Comparison of ENCODE assay signal across 18 cellular contexts in genomic region chr16:30087181-30087898, GRCh38. TPM values are rescaled to one million over a fixed set of nuclear protein-coding genes. Genes with fewer than 3 reads are reported as not detected.
DNase-seq lines count a peak whose midpoint lies in the region; ATAC-seq, FAIRE-seq and TF ChIP-seq lines count a peak whose summit lies in the region.
"Had no signal": no experiment of that assay in that cellular context is flagged by ENCODE, and none has a peak within 500 bp of the region (broad histone marks: within the 10 kb centered on the region; RNA-seq: fewer than 3 reads in every experiment).

No MANE protein-coding gene starts in this region.

- no peak for DNase-seq in activated T-cell treated with anti-CD3 and anti-CD28 coated beads, Interleukin-2, amount 50 U/mL, for 24 hours
- no peak for DNase-seq in activated T-cell treated with anti-CD3 and anti-CD28 coated beads, Interleukin-2, amount 50 U/mL, for 1 hour
- peak; percentile 66 for DNase-seq in NOMO-1 treated with DMSO at 0.1 percent for 48 hours (lab: John Stamatoyannopoulos, UW; ENCODE audit: unreplicated experiment)
- DNase-seq in bronchial epithelial cell (ENCODE audit: low read depth), result no peak
- DNase-seq in stimulated activated effector memory CD8-positive, alpha-beta T cell treated with anti-CD3 and anti-CD28 coated beads, Interleukin-12 subunit alpha, Interleukin-12 subunit beta, amount 100 ng/mL, for 72 hours (ENCODE audit: low spot score in 2 of 2), result no peak
- no peak for DNase-seq in DMS114 treated with DMSO at 0.1 percent for 48 hours (lab: John Stamatoyannopoulos, UW; ENCODE audit: unreplicated experiment)
- DNase-seq in DMS79 (lab: John Stamatoyannopoulos, UW), result no peak
- DNase-seq: activated CD8-positive, alpha-beta memory T cell treated with anti-CD3 and anti-CD28 coated beads for 24 hours; activated naive CD4-positive, alpha-beta T cell treated with Interleukin-2 at 50 U/mL for 16 hours; foreskin fibroblast; GM23248; IMR-90; NCI-H2227 treated with DMSO at 0.1 percent for 48 hours; occipital lobe; stimulated activated naive CD4-positive, alpha-beta T cell treated with Interleukin-2 at 50 U/mL for 16 hours; uterus had no signal

- no peak for TF ChIP-seq CTCF in bronchial epithelial cell (IDR thresholded peaks at IDR 0.05; ENCODE audit: insufficient read depth, low read length, severe bottlenecking)

- ATAC-seq in stimulated activated effector memory CD8-positive, alpha-beta T cell treated with anti-CD3 and anti-CD28 coated beads, Interleukin-12 subunit alpha, Interleukin-12 subunit beta, amount 100 ng/mL, for 72 hours, result no peak
- ATAC-seq in HG03571 (IDR thresholded peaks at IDR 0.05; ENCODE audit: unreplicated experiment), result no peak

- FAIRE-seq in bronchial epithelial cell (lab: Jason Lieb, UNC), result peak; percentile 32

- peaks cover 52% of the 10 kb centered on the region for H3K36me3 Mint-ChIP-seq in activated T-cell treated with anti-CD3 and anti-CD28 coated beads, Interleukin-2, amount 50 U/mL, for 24 hours (ENCODE audit: low read depth)
- peaks cover 51% of the 10 kb centered on the region for H3K36me3 Mint-ChIP-seq in stimulated activated effector memory CD8-positive, alpha-beta T cell treated with anti-CD3 and anti-CD28 coated beads, Interleukin-12 subunit alpha, Interleukin-12 subunit beta, amount 100 ng/mL, for 72 hours

- peak overlapping the region; percentile 41 for H3K27ac Mint-ChIP-seq in activated T-cell treated with anti-CD3 and anti-CD28 coated beads, Interleukin-2, amount 50 U/mL, for 24 hours
- H3K27ac Mint-ChIP-seq in stimulated activated effector memory CD8-positive, alpha-beta T cell treated with anti-CD3 and anti-CD28 coated beads, Interleukin-12 subunit alpha, Interleukin-12 subunit beta, amount 100 ng/mL, for 72 hours, result peak overlapping the region; percentile 73

- no peak overlapping the region for H3K4me3 ChIP-seq in bronchial epithelial cell (ENCODE audit: low read depth, low read length)
- H3K4me3 ChIP-seq: cardiac muscle cell, GM23248, uterus had no signal

- no peaks in the 10 kb centered on the region for H3K27me3 Mint-ChIP-seq in activated T-cell treated with anti-CD3 and anti-CD28 coated beads, Interleukin-2, amount 50 U/mL, for 24 hours

- no peaks in the 10 kb centered on the region for H3K27me3 ChIP-seq in bronchial epithelial cell (ENCODE audit: control insufficient read depth, insufficient read depth, low read length)
- H3K27me3 ChIP-seq: cardiac muscle cell, uterus had no signal

- peaks cover 25% of the 10 kb centered on the region for H3K36me3 ChIP-seq in bronchial epithelial cell (ENCODE audit: control insufficient read depth, insufficient read depth, low read length)
- H3K36me3 ChIP-seq: uterus had no signal

- H3K4me1 Mint-ChIP-seq in activated T-cell treated with anti-CD3 and anti-CD28 coated beads, Interleukin-2, amount 50 U/mL, for 24 hours (ENCODE audit: low read depth), result peaks cover 34% of the 10 kb centered on the region
- H3K4me1 Mint-ChIP-seq in stimulated activated effector memory CD8-positive, alpha-beta T cell treated with anti-CD3 and anti-CD28 coated beads, Interleukin-12 subunit alpha, Interleukin-12 subunit beta, amount 100 ng/mL, for 72 hours, result peaks cover 38% of the 10 kb centered on the region

- H3K4me3 Mint-ChIP-seq in activated T-cell treated with anti-CD3 and anti-CD28 coated beads, Interleukin-2, amount 50 U/mL, for 24 hours, result no peak overlapping the region
- no peak overlapping the region for H3K4me3 Mint-ChIP-seq in stimulated activated effector memory CD8-positive, alpha-beta T cell treated with anti-CD3 and anti-CD28 coated beads, Interleukin-12 subunit alpha, Interleukin-12 subunit beta, amount 100 ng/mL, for 72 hours

- no peaks in the 10 kb centered on the region for H3K9me3 Mint-ChIP-seq in activated T-cell treated with anti-CD3 and anti-CD28 coated beads, Interleukin-2, amount 50 U/mL, for 24 hours
- no peaks in the 10 kb centered on the region for H3K9me3 Mint-ChIP-seq in stimulated activated effector memory CD8-positive, alpha-beta T cell treated with anti-CD3 and anti-CD28 coated beads, Interleukin-12 subunit alpha, Interleukin-12 subunit beta, amount 100 ng/mL, for 72 hours

RNA-seq across cellular contexts. Expression of gene TBX6, which starts 4.4 kb away (rescaled TPM):
- 0.26 and 0.90 TPM in 2 replicates for total RNA-seq in bronchial epithelial cell
- total RNA-seq: IMR-90 had no signal

RNA-seq across cellular contexts. Expression of gene YPEL3, which starts 8.7 kb away (rescaled TPM):
- 3.7 and 7.4 TPM in 2 replicates for total RNA-seq in bronchial epithelial cell

RNA-seq across cellular contexts. Expression of gene PPP4C, which starts 11.5 kb away (rescaled TPM):
- 249 and 310 TPM in 2 replicates for total RNA-seq in bronchial epithelial cell

RNA-seq across cellular contexts. Expression of gene ALDOA, which starts 21.8 kb away (rescaled TPM):
- 496 and 527 TPM in 2 replicates for total RNA-seq in bronchial epithelial cell

RNA-seq across cellular contexts. Expression of gene GDPD3, which starts 26.0 kb away (rescaled TPM):
- total RNA-seq in bronchial epithelial cell, result 7.1 and 20.7 TPM in 2 replicates
